ENCODE assay signal across 8 cellular contexts in genomic region chr9:129783516-129784361, GRCh38. TPM values are rescaled to one million over a fixed set of nuclear protein-coding genes. Genes with fewer than 3 reads are reported as not detected.
DNase-seq lines count a peak whose midpoint lies in the region; ATAC-seq and TF ChIP-seq lines count a peak whose summit lies in the region.

No MANE protein-coding gene starts in this region.

- no peaks in the 10 kb centered on the region for H3K27me3 ChIP-seq in WERI-Rb-1 (ENCODE audit: insufficient read depth, low read depth, severe bottlenecking)

- ATAC-seq in HG02973 (IDR thresholded peaks at IDR 0.05; ENCODE audit: unreplicated experiment), result no peak

- H3K9me3 ChIP-seq in WERI-Rb-1 (ENCODE audit: severe bottlenecking), result no peaks in the 10 kb centered on the region

- no peaks in the 10 kb centered on the region for H3K36me3 ChIP-seq in WERI-Rb-1

- in situ Hi-C loops in GM13977 (cut with MboI; ENCODE audit: low pct_unique_long_range_greater_than_20kb, low sequenced_read_pairs, unreplicated experiment) (loop anchor here (10.0 to 25.0 kb wide), 3 partner anchors 49 to 646 kb away; partner anchors contain the start of gene PRRX2), T47D (cut with HindIII; ENCODE audit: low pct_unique_long_range_greater_than_20kb, low sequenced_read_pairs) (no loop called here)

- DNase-seq in A172 (ENCODE audit: low spot score) (peak; percentile 54), GM13977 (ENCODE audit: low spot score) (peak; percentile 87), NCI-H2107 treated with DMSO at 0.1 percent for 48 hours (lab: John Stamatoyannopoulos, UW; ENCODE audit: unreplicated experiment) (peak; percentile 12), WERI-Rb-1 (peak; percentile 86), T47D (ENCODE audit: low read depth in 1 of 2, low spot score in 1 of 2) (peak; percentile 81 to 86), islet precursor cell (peak; percentile 87)
- DNase-seq in stimulated activated CD4-positive, alpha-beta T cell treated with anti-CD3 and anti-CD28 coated beads, Interleukin-1b, Interleukin-23, amount 100 ng/mL, for 24 hours (ENCODE audit: low read depth in 4 of 4, low spot score in 1 of 4), result peak; percentile 52 to 59 (median 58)

- H3K27ac ChIP-seq in WERI-Rb-1, result no peak overlapping the region

- TF ChIP-seq CTCF in GM13977 (IDR thresholded peaks at IDR 0.05; ENCODE audit: extremely low read depth, insufficient read depth, missing control alignments), result peak; percentile 84
- TF ChIP-seq CTCF in WERI-Rb-1 (IDR thresholded peaks at IDR 0.05; ENCODE audit: low read depth, low read length), result peak; percentile 82

- H3K4me3 ChIP-seq in WERI-Rb-1 (ENCODE audit: low read depth, low read length), result no peak overlapping the region

RNA-seq across cellular contexts. Expression of gene TOR1B, which starts 19.2 kb away (rescaled TPM):
- total RNA-seq in A172 (2014; rRNA removed; shearing (Covaris generic)), result 47.9 and 80.4 TPM in 2 replicates

RNA-seq across cellular contexts. Expression of gene PTGES, which starts 30.9 kb away (rescaled TPM):
- 3.3 and 4.3 TPM in 2 replicates for total RNA-seq in A172 (2014; rRNA removed; shearing (Covaris generic))

RNA-seq across cellular contexts. Expression of gene TOR1A, which starts 40.2 kb away (rescaled TPM):
- total RNA-seq in A172 (2014; rRNA removed; shearing (Covaris generic)), result 47.8 and 53.2 TPM in 2 replicates

RNA-seq across cellular contexts. Expression of gene C9orf78, which starts 51.3 kb away (rescaled TPM):
- 71.9 and 75.3 TPM in 2 replicates for total RNA-seq in A172 (2014; rRNA removed; shearing (Covaris generic))

RNA-seq across cellular contexts. Expression of gene USP20, which starts 51.5 kb away (rescaled TPM):
- 4.5 and 7.0 TPM in 2 replicates for total RNA-seq in A172 (2014; rRNA removed; shearing (Covaris generic))

Comparison
In these comparisons a context has a peak if more than half of its experiments do, and no peak if none do; other contexts are left out.
1. DNase-seq: peak in every context shown above with its lines; median percentile 87 in GM13977; 87 in islet precursor cell; 86 in WERI-Rb-1; 84 in T47D; 58 in stimulated activated CD4-positive, alpha-beta T cell treated with anti-CD3 and anti-CD28 coated beads, Interleukin-1b, Interleukin-23, amount 100 ng/mL, for 24 hours; 54 in A172; 12 in NCI-H2107 treated with DMSO at 0.1 percent for 48 hours.